9 cellular contexts compared by ENCODE assay signal in the genomic region with DNA sequence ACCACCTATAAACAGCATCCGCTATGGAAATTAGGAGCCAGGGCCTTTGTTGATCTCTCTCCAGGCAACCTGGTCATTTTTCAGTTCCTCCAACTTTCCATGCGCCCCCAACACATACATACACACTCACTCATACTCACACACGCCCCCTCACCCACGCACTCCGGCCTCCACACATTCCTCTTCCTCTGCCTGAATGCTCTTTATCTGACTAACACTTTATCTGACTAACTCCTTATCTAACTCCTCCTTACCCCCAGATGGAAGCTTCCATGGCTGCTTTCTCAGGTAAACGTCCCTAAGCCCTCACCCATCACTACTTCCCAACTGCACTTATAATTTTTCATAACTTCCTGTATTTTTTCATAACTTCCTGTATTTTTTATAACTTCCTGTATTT. TPM values are rescaled to one million over a fixed set of nuclear protein-coding genes. Genes with fewer than 3 reads are reported as not detected.
DNase-seq lines count a peak whose midpoint lies in the region; ATAC-seq and TF ChIP-seq lines count a peak whose summit lies in the region.
"Had no signal": no experiment of that assay in that cellular context is flagged by ENCODE, and none has a peak within 500 bp of the region (broad histone marks: within the 10 kb centered on the region; RNA-seq: fewer than 3 reads in every experiment).

No MANE protein-coding gene starts in this region.

- H2AFZ ChIP-seq in GM23338, result no peak overlapping the region

- H3K4me3 ChIP-seq in prostate gland (no peak overlapping the region), GM23338 (no peak overlapping the region)

- WGBS in prostate gland, result 78% methylated on average over 6 of the region's 6 CpGs

- H3K27me3 Mint-ChIP-seq in activated CD4-positive, alpha-beta memory T cell treated with anti-CD3 and anti-CD28 coated beads, Interleukin-2, amount 10 ng/mL, durations not matched to agents 7 days and 5 days, result no peaks in the 10 kb centered on the region
- peaks cover 21% of the 10 kb centered on the region for H3K27me3 Mint-ChIP-seq in GM23338 (ENCODE audit: insufficient read depth, low read depth, poor library complexity)

- intact Hi-C loops in prostate gland (cut with DNase I), result no loop called here

- H3K4me3 Mint-ChIP-seq in activated CD4-positive, alpha-beta memory T cell treated with anti-CD3 and anti-CD28 coated beads, Interleukin-2, amount 10 ng/mL, durations not matched to agents 7 days and 5 days, result peak overlapping the region; percentile 67
- no peak overlapping the region for H3K4me3 Mint-ChIP-seq in GM23338

- H3K9me2 ChIP-seq in GM23338 (ENCODE audit: insufficient read depth), result no peaks in the 10 kb centered on the region

- H3K27ac ChIP-seq in foreskin keratinocyte, result no peak overlapping the region
- no peak overlapping the region for H3K27ac ChIP-seq in prostate gland
- no peak overlapping the region for H3K27ac ChIP-seq in GM23338 (ENCODE audit: low read depth)

- H3K4me1 Mint-ChIP-seq in activated CD4-positive, alpha-beta memory T cell treated with anti-CD3 and anti-CD28 coated beads, Interleukin-2, amount 10 ng/mL, durations not matched to agents 7 days and 5 days, result peaks cover 62% of the 10 kb centered on the region
- H3K4me1 Mint-ChIP-seq in GM23338, result no peaks in the 10 kb centered on the region; the same call in 2 of the 3 replicates

- CTCF ChIA-PET in activated CD4-positive, alpha-beta memory T cell treated with anti-CD3 and anti-CD28 coated beads, Interleukin-2, amount 10 ng/mL, durations not matched to agents 7 days and 5 days (lab: Charles Lee), result no interaction called here

- TF ChIP-seq POLR2A in prostate gland (IDR thresholded peaks at IDR 0.05), result no peak

- peak; percentile 29 for DNase-seq in activated CD4-positive, CD25-positive, alpha-beta regulatory T cell treated with anti-CD3 and anti-CD28 coated beads, Interleukin-2, amount 50 U/mL, for 72 hours
- no peak for DNase-seq in activated CD4-positive, CD25-positive, alpha-beta regulatory T cell (lab: John Stamatoyannopoulos, UW)
- peak; percentile 18 for DNase-seq in activated CD4-positive, alpha-beta memory T cell treated with anti-CD3 and anti-CD28 coated beads, Interleukin-2, amount 10 ng/mL, durations not matched to agents 7 days and 5 days
- DNase-seq in foreskin keratinocyte (peak; percentile 29 to 36), prostate gland (ENCODE audit: low spot score) (no peak), GM23338 (ENCODE audit: low spot score) (no peak), retina (no peak)
- DNase-seq in stimulated activated naive CD8-positive, alpha-beta T cell treated with anti-CD3 and anti-CD28 coated beads, Interleukin-15, Interleukin-2, amounts not matched to agents 100 U/mL and 50 U/mL, for 24 hours, result peak; percentile 58
- DNase-seq: T-helper 9 cell had no signal

- H3K27me3 ChIP-seq in foreskin keratinocyte (no peaks in the 10 kb centered on the region), prostate gland (replicated peaks; ENCODE audit: insufficient read depth) (no peaks in the 10 kb centered on the region), GM23338 (ENCODE audit: insufficient read depth) (0 out of 2 replicates have a peak, but pooled peaks cover 5% of the 10 kb centered on the region)

- H3F3A ChIP-seq in GM23338 (replicated peaks; ENCODE audit: low read depth), result no peaks in the 10 kb centered on the region

- H3K9me3 Mint-ChIP-seq in activated CD4-positive, alpha-beta memory T cell treated with anti-CD3 and anti-CD28 coated beads, Interleukin-2, amount 10 ng/mL, durations not matched to agents 7 days and 5 days, result peaks cover 3% of the 10 kb centered on the region
- H3K9me3 Mint-ChIP-seq in GM23338, result no peaks in the 10 kb centered on the region; the same call in 2 of the 3 replicates

- H3K4me2 ChIP-seq in GM23338, result no peak overlapping the region

- no peaks in the 10 kb centered on the region for H3K79me2 ChIP-seq in GM23338 (replicated peaks; ENCODE audit: insufficient read depth)

- peaks cover 8% of the 10 kb centered on the region for H3K4me1 ChIP-seq in foreskin keratinocyte
- no peaks in the 10 kb centered on the region for H3K4me1 ChIP-seq in prostate gland (replicated peaks)
- H3K4me1 ChIP-seq in GM23338 (ENCODE audit: insufficient read depth), result no peaks in the 10 kb centered on the region

- ATAC-seq in foreskin keratinocyte (peak; percentile 85), GM23338 (no peak)
- peak; percentile 60 for ATAC-seq in stimulated activated naive CD8-positive, alpha-beta T cell treated with anti-CD3 and anti-CD28 coated beads, Interleukin-15, Interleukin-2, amounts not matched to agents 100 U/mL and 50 U/mL, for 24 hours

- H4K20me1 ChIP-seq in GM23338 (replicated peaks; ENCODE audit: insufficient read depth), result no peaks in the 10 kb centered on the region

- H3K9me3 ChIP-seq in prostate gland, result no peaks in the 10 kb centered on the region

- H3K36me3 ChIP-seq in prostate gland (no peaks in the 10 kb centered on the region), GM23338 (ENCODE audit: insufficient read depth) (no peaks in the 10 kb centered on the region)

- POLR2A ChIA-PET in activated CD4-positive, alpha-beta memory T cell treated with anti-CD3 and anti-CD28 coated beads, Interleukin-2, amount 10 ng/mL, durations not matched to agents 7 days and 5 days (lab: Charles Lee), result interaction anchor here (1.0 to 2.9 kb wide), 5 partner anchors 11 to 40 kb away, joined by 3 to 16 read pairs (median 5); a partner anchor contains a TSS

- peak overlapping the region; percentile 79 for H3K27ac Mint-ChIP-seq in activated CD4-positive, alpha-beta memory T cell treated with anti-CD3 and anti-CD28 coated beads, Interleukin-2, amount 10 ng/mL, durations not matched to agents 7 days and 5 days
- no peak overlapping the region; the same call in 1 of the 2 replicates for H3K27ac Mint-ChIP-seq in GM23338

- TF ChIP-seq CTCF in foreskin keratinocyte (conservative IDR thresholded peaks at IDR 0.05) (no peak), prostate gland (IDR thresholded peaks at IDR 0.05) (no peak), GM23338 (conservative IDR thresholded peaks at IDR 0.05; ENCODE audit: low read depth in 2 of 2) (no peak)

- H3K36me3 Mint-ChIP-seq in activated CD4-positive, alpha-beta memory T cell treated with anti-CD3 and anti-CD28 coated beads, Interleukin-2, amount 10 ng/mL, durations not matched to agents 7 days and 5 days (ENCODE audit: low read depth), result peaks cover 48% of the 10 kb centered on the region
- no peaks in the 10 kb centered on the region; the same call in 2 of the 3 replicates for H3K36me3 Mint-ChIP-seq in GM23338 (ENCODE audit: low read depth)

RNA-seq across cellular contexts. Expression of a gene that starts 17.4 kb away (rescaled TPM):
- total RNA-seq in activated CD4-positive, alpha-beta memory T cell treated with anti-CD3 and anti-CD28 coated beads, Interleukin-2, amount 10 ng/mL, durations not matched to agents 7 days and 5 days, result 10 to 100 TPM; 13.2 TPM
- not detected in 2 replicates for total RNA-seq in foreskin keratinocyte
- polyA plus RNA-seq in foreskin keratinocyte, result 0.01 TPM in 1 of 2 replicates, not detected in the other
- 1 to 10 TPM in 1 of 2 donors, under 1 TPM in 1; 0.59 to 1.2 TPM for total RNA-seq in prostate gland
- total RNA-seq in GM23338 (2014; rRNA removed; shearing (Covaris generic)), result 0.12 TPM in 1 of 2 replicates, not detected in the other
- not detected in 2 replicates for polyA plus RNA-seq in GM23338 (2016; fragmentation: Nextera tagmentation; extraction: Ambion mirVana)

RNA-seq across cellular contexts. Expression of a gene that starts 37.1 kb away (rescaled TPM):
- 10 to 100 TPM; 61.5 to 64.9 TPM for total RNA-seq in activated CD4-positive, alpha-beta memory T cell treated with anti-CD3 and anti-CD28 coated beads, Interleukin-2, amount 10 ng/mL, durations not matched to agents 7 days and 5 days
- 39.8 and 40.2 TPM in 2 replicates for total RNA-seq in foreskin keratinocyte
- polyA plus RNA-seq in foreskin keratinocyte, result 20.5 and 25.1 TPM in 2 replicates
- total RNA-seq in prostate gland, result 10 to 100 TPM; 35.1 to 40.2 TPM
- 59.1 and 62.3 TPM in 2 replicates for total RNA-seq in GM23338 (2014; rRNA removed; shearing (Covaris generic))
- 17.1 and 21.5 TPM in 2 replicates for polyA plus RNA-seq in GM23338 (2016; fragmentation: Nextera tagmentation; extraction: Ambion mirVana)

RNA-seq across cellular contexts. Expression of a gene that starts 37.5 kb away (rescaled TPM):
- total RNA-seq in activated CD4-positive, alpha-beta memory T cell treated with anti-CD3 and anti-CD28 coated beads, Interleukin-2, amount 10 ng/mL, durations not matched to agents 7 days and 5 days, result 10 to 100 TPM; 91.9 to 95.4 TPM
- total RNA-seq in foreskin keratinocyte (59.4 and 77.9 TPM in 2 replicates), prostate gland (1 to 10 TPM; 2.6 to 9.9 TPM)
- polyA plus RNA-seq in foreskin keratinocyte (38.0 and 57.6 TPM in 2 replicates), GM23338 (2016; fragmentation: Nextera tagmentation; extraction: Ambion mirVana) (79.3 and 82.0 TPM in 2 replicates)
- 75.8 and 96.9 TPM in 2 replicates for total RNA-seq in GM23338 (2014; rRNA removed; shearing (Covaris generic))

RNA-seq across cellular contexts. Expression of a gene that starts 38.9 kb away (rescaled TPM):
- total RNA-seq in activated CD4-positive, alpha-beta memory T cell treated with anti-CD3 and anti-CD28 coated beads, Interleukin-2, amount 10 ng/mL, durations not matched to agents 7 days and 5 days, result 100 to 1,000 TPM; 121 TPM
- 56.0 and 58.9 TPM in 2 replicates for total RNA-seq in foreskin keratinocyte
- polyA plus RNA-seq in foreskin keratinocyte, result 67.1 and 76.1 TPM in 2 replicates
- 10 to 100 TPM; 71.3 to 81.7 TPM for total RNA-seq in prostate gland
- total RNA-seq in GM23338 (2014; rRNA removed; shearing (Covaris generic)), result 28.2 and 41.1 TPM in 2 replicates
- 53.1 and 53.7 TPM in 2 replicates for polyA plus RNA-seq in GM23338 (2016; fragmentation: Nextera tagmentation; extraction: Ambion mirVana)

Comparison
In these comparisons a context has a peak if more than half of its experiments do, and no peak if none do; other contexts are left out.
1. DNase-seq: peak in activated CD4-positive, CD25-positive, alpha-beta regulatory T cell treated with anti-CD3 and anti-CD28 coated beads, Interleukin-2, amount 50 U/mL, for 72 hours (single experiment), activated CD4-positive, alpha-beta memory T cell treated with anti-CD3 and anti-CD28 coated beads, Interleukin-2, amount 10 ng/mL, durations not matched to agents 7 days and 5 days (single experiment), foreskin keratinocyte (2 of 2) and stimulated activated naive CD8-positive, alpha-beta T cell treated with anti-CD3 and anti-CD28 coated beads, Interleukin-15, Interleukin-2, amounts not matched to agents 100 U/mL and 50 U/mL, for 24 hours (single experiment); none in activated CD4-positive, CD25-positive, alpha-beta regulatory T cell (0 of 4), prostate gland (single experiment), GM23338 (single experiment) and retina (single experiment).
2. RNA of a gene that starts 17.4 kb away (total RNA-seq): 13.2 TPM in activated CD4-positive, alpha-beta memory T cell treated with anti-CD3 and anti-CD28 coated beads, Interleukin-2, amount 10 ng/mL, durations not matched to agents 7 days and 5 days; 0.59 to 1.2 TPM in prostate gland, not detected in foreskin keratinocyte and 0.12 TPM in GM23338; every median in the first group is over 4 times any median in the second.